ENCODE assay signal across 26 cellular contexts in the genomic region with DNA sequence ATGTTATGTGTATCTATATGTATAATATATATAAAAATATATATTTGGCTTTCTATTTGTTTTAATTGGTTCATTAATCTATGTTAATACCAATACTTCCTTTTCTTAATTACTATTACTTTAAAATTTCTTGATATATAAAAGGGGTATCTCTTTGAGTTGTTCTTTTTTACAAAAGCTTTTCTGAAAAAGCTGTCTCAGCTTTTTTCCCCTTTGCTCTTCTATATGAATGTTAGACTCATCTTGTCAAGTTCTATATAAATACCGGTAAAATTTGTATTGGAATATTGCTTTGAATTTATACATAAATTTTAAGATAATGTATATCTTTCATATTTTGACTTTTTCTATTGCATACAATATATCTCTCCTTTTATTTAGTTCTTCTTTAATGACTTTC.
"Had no signal": no experiment of that assay in that cellular context is flagged by ENCODE, and none has a peak within 500 bp of the region (broad histone marks: within the 10 kb centered on the region; RNA-seq: fewer than 3 reads in every experiment).

No MANE protein-coding gene starts in this region.

- H3K36me3 Mint-ChIP-seq: mesothelial cell of epicardium, naive B cell had no signal

- ATAC-seq: effector memory CD8-positive, alpha-beta T cell; esophagus mucosa; foreskin keratinocyte; gastrocnemius medialis; heart right ventricle; left cardiac atrium; left lung; left ventricle myocardium superior; lower lobe of right lung; mucosa of descending colon had no signal

- H3K4me1 ChIP-seq: foreskin keratinocyte, gastrocnemius medialis, heart right ventricle, left lung, lower lobe of right lung had no signal

- FAIRE-seq: endometrium, islet of Langerhans, keratinocyte had no signal

- H3K4me3 ChIP-seq: coronary artery, dorsolateral prefrontal cortex, gastrocnemius medialis, heart right ventricle, left lung, lower lobe of right lung, mucosa of descending colon had no signal

- H3K4me1 Mint-ChIP-seq: endodermal cell, mesothelial cell of epicardium, naive B cell had no signal

- H3K27ac Mint-ChIP-seq: effector memory CD8-positive, alpha-beta T cell; endodermal cell; mesothelial cell of epicardium; naive B cell had no signal

- DNase-seq: dermis blood vessel endothelial cell; dorsolateral prefrontal cortex; effector CD4-positive, alpha-beta T cell; effector memory CD8-positive, alpha-beta T cell; endodermal cell; erythroblast; foreskin keratinocyte; gastrocnemius medialis; glutamatergic neuron; head of caudate nucleus; heart right ventricle; hippocampal formation; left cardiac atrium; left lung; left ventricle myocardium superior; lower lobe of right lung; mesenchymal stem cell; mucosa of descending colon; naive B cell had no signal

- H3K27me3 ChIP-seq: foreskin keratinocyte, gastrocnemius medialis, heart right ventricle, left lung had no signal

- H3K27me3 Mint-ChIP-seq: effector memory CD8-positive, alpha-beta T cell; naive B cell had no signal

- H3K27ac ChIP-seq: coronary artery, epithelial cell of prostate, foreskin keratinocyte, gastrocnemius medialis, heart right ventricle, left lung, lower lobe of right lung had no signal

- H3K36me3 ChIP-seq: gastrocnemius medialis, heart right ventricle, left lung, lower lobe of right lung had no signal

- H3K4me3 Mint-ChIP-seq: effector memory CD8-positive, alpha-beta T cell; endodermal cell; mesothelial cell of epicardium; naive B cell had no signal

- H3K9me3 ChIP-seq: gastrocnemius medialis, left lung, lower lobe of right lung, mucosa of descending colon had no signal
